19 cellular contexts compared by ENCODE assay signal in genomic region chr17:17767096-17767470, GRCh38.
DNase-seq lines count a peak whose midpoint lies in the region; ATAC-seq and TF ChIP-seq lines count a peak whose summit lies in the region.
"Had no signal": no experiment of that assay in that cellular context is flagged by ENCODE, and none has a peak within 500 bp of the region (broad histone marks: within the 10 kb centered on the region; RNA-seq: fewer than 3 reads in every experiment).

No MANE protein-coding gene starts in this region.

- peaks cover 96% of the 10 kb centered on the region for H3K4me1 ChIP-seq in BLaER1

- DNase-seq in RWPE1 (ENCODE audit: low spot score) = no peak
- DNase-seq in fibroblast of peridontal ligament (ENCODE audit: extremely low read depth) = peak; percentile 50
- DNase-seq in retinal pigment epithelial cell (ENCODE audit: low read depth) = peak; percentile 69
- no peak for DNase-seq in midbrain (lab: John Stamatoyannopoulos, UW)
- no peak for DNase-seq in dedifferentiated amniotic fluid mesenchymal stem cell (ENCODE audit: extremely low spot score)
- DNase-seq in activated gamma-delta T cell treated with Interleukin-2 at 50 U/mL for 16 hours = no peak
- DNase-seq: activated B cell treated with CpG ODN at 0.5 μM for 24 hours; activated naive CD4-positive, alpha-beta T cell; DMS153; kidney; MV-4-11; NCI-H2081; NCI-H526 treated with DMSO at 0.1 percent for 48 hours; retina; stimulated activated CD4-positive, alpha-beta T cell treated with anti-CD3 and anti-CD28 coated beads, Interleukin-2, amount 100 ng/mL, for 48 hours had no signal

- no peak for ATAC-seq in HG02678 (IDR thresholded peaks at IDR 0.05; ENCODE audit: unreplicated experiment)
- ATAC-seq: HepG2 had no signal

- CTCF ChIA-PET in RWPE1 (lab: Yijun Ruan, JAX) = no interaction called here

- H3K4me3 ChIP-seq in BLaER1 (no peak overlapping the region), retinal pigment epithelial cell (ENCODE audit: low read length) (no peak overlapping the region)
- H3K4me3 ChIP-seq: GM23338 had no signal

- H3K9me3 ChIP-seq in BLaER1 = no peaks in the 10 kb centered on the region

- H3K27me3 ChIP-seq in BLaER1 = no peaks in the 10 kb centered on the region

- H3K9ac ChIP-seq in BLaER1 = peak overlapping the region; percentile 69; the same call in 1 of the 2 replicates

- H4K20me1 ChIP-seq in BLaER1 = peaks cover 100% of the 10 kb centered on the region

- peak overlapping the region; percentile 86 for H3K4me2 ChIP-seq in BLaER1
- H3K4me2 ChIP-seq: GM23338 had no signal

- H3K36me3 ChIP-seq in BLaER1 = peaks cover 31% of the 10 kb centered on the region

- POLR2A ChIA-PET in RWPE1 (lab: Yijun Ruan, JAX; ENCODE audit: low non-redundant PET) = no interaction called here

- H3K27ac ChIP-seq in BLaER1 = peak overlapping the region; percentile 70
- H3K27ac ChIP-seq in RWPE1 = peak overlapping the region; percentile 52

- no peak for TF ChIP-seq CTCF in RWPE1 (conservative IDR thresholded peaks at IDR 0.05; ENCODE audit: low read depth)
- TF ChIP-seq CTCF in retinal pigment epithelial cell (conservative IDR thresholded peaks at IDR 0.05; ENCODE audit: low read depth, low read length) = no peak

Comparison
In these comparisons a context has a peak if more than half of its experiments do, and no peak if none do; other contexts are left out.
1. DNase-seq: peak in fibroblast of peridontal ligament (single experiment) and retinal pigment epithelial cell (single experiment); none in RWPE1 (single experiment), midbrain (single experiment), dedifferentiated amniotic fluid mesenchymal stem cell (single experiment) and activated gamma-delta T cell treated with Interleukin-2 at 50 U/mL for 16 hours (single experiment).